33 cellular contexts compared by ENCODE assay signal in the genomic region with DNA sequence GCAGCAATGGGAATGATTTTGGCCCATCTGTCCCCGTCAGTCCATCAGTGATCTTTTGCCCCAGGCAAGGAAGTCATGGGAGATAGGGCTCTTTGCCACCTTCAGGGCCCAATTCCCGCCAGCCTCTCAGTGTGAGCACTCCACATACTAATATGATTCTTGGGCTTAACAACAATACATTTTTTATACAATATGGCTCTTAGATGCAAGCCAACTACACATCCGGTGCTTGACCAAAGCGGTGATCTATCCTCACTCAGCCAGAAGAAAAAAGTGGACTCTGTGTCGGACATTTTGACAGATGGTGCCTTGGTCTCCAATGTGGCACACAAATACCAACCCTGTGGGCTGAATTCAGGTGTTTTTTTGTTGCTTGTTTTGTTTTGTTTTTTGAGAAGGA.
"Had no signal": no experiment of that assay in that cellular context is flagged by ENCODE, and none has a peak within 500 bp of the region (broad histone marks: within the 10 kb centered on the region; RNA-seq: fewer than 3 reads in every experiment).

No MANE protein-coding gene starts in this region.

- H3K27ac ChIP-seq: adrenal gland, body of pancreas, cardiac muscle cell, colonic mucosa, VCaP had no signal

- H3K9me3 ChIP-seq: adrenal gland, body of pancreas, colonic mucosa had no signal

- H3K4me3 Mint-ChIP-seq: activated B cell treated with CpG ODN at 0.5 μM for 24 hours; activated CD4-positive, alpha-beta memory T cell treated with anti-CD3 and anti-CD28 coated beads for 36 hours; activated CD4-positive, alpha-beta T cell treated with anti-CD3 and anti-CD28 coated beads, Interleukin-2, amount 10 ng/mL, durations not matched to agents 24 days and 14 days; activated CD8-positive, alpha-beta T cell treated with anti-CD3 and anti-CD28 coated beads for 36 hours; activated naive CD4-positive, alpha-beta T cell treated with anti-CD3 and anti-CD28 coated beads for 36 hours; activated naive CD8-positive, alpha-beta T cell treated with anti-CD3 and anti-CD28 coated beads for 36 hours; activated T-cell treated with anti-CD3 and anti-CD28 coated beads, Interleukin-2, amount 50 U/mL, for 4 hours; activated T-cell treated with anti-CD3 and anti-CD28 coated beads, Interleukin-2, amount 50 U/mL, for 72 hours; activated T-helper 1 cell treated with anti-CD3 and anti-CD28 coated beads, Interleukin-12 subunit alpha, Interleukin-12 subunit beta, Interleukin-2, Interleukin-4 antibody, amounts not matched to agents 30 ng/mL and 10 ng/mL and 1 ng/mL, durations not matched to agents 14 hours and 24 hours and 36 hours; central memory CD8-positive, alpha-beta T cell; T-helper 2 cell treated with Interferon-gamma antibody and Interleukin-4, amounts not matched to agents 5 μg/mL and 100 μg/mL, for 36 hours had no signal

- H3K27me3 Mint-ChIP-seq: activated B cell treated with CpG ODN at 0.5 μM for 24 hours; activated CD4-positive, alpha-beta memory T cell treated with anti-CD3 and anti-CD28 coated beads for 36 hours; activated CD4-positive, alpha-beta T cell treated with anti-CD3 and anti-CD28 coated beads, Interleukin-2, amount 10 ng/mL, durations not matched to agents 24 days and 14 days; activated CD8-positive, alpha-beta T cell treated with anti-CD3 and anti-CD28 coated beads for 36 hours; activated naive CD8-positive, alpha-beta T cell treated with anti-CD3 and anti-CD28 coated beads for 36 hours; central memory CD8-positive, alpha-beta T cell had no signal

- DNase-seq: activated B cell treated with CpG ODN at 0.5 μM for 24 hours; activated CD4-positive, alpha-beta memory T cell treated with anti-CD3 and anti-CD28 coated beads for 36 hours; activated CD4-positive, alpha-beta T cell treated with anti-CD3 and anti-CD28 coated beads for 4 hours; activated CD4-positive, alpha-beta T cell treated with anti-CD3 and anti-CD28 coated beads, Interleukin-2, amount 10 ng/mL, durations not matched to agents 24 days and 14 days; activated CD4-positive, alpha-beta T cell treated with anti-CD3 and anti-CD28 coated beads, Interleukin-2, amount 50 U/mL, for 1 hour; activated CD4-positive, alpha-beta T cell treated with anti-CD3 and anti-CD28 coated beads, Interleukin-2, amount 50 U/mL, for 4 hours; activated CD4-positive, CD25-positive, alpha-beta regulatory T cell treated with anti-CD3 and anti-CD28 coated beads, Interleukin-2, amount 50 U/mL, for 72 hours; activated CD8-positive, alpha-beta memory T cell treated with anti-CD3 and anti-CD28 coated beads, Interleukin-2, amount 50 U/mL, for 4 hours; activated CD8-positive, alpha-beta T cell treated with anti-CD3 and anti-CD28 coated beads for 36 hours; activated effector memory CD4-positive, alpha-beta T cell treated with Interleukin-2 at 50 U/mL for 16 hours; activated gamma-delta T cell treated with Interleukin-2 at 50 U/mL for 16 hours; activated naive CD4-positive, alpha-beta T cell; activated naive CD4-positive, alpha-beta T cell treated with anti-CD3 and anti-CD28 coated beads for 36 hours; activated naive CD4-positive, alpha-beta T cell treated with anti-CD3 and anti-CD28 coated beads, Interleukin-2, amount 50 U/mL, for 16 hours; activated naive CD8-positive, alpha-beta T cell treated with anti-CD3 and anti-CD28 coated beads for 36 hours; activated T-cell treated with anti-CD3 and anti-CD28 coated beads for 4 hours; activated T-cell treated with anti-CD3 and anti-CD28 coated beads, Interleukin-2, amount 50 U/mL, for 1 hour; activated T-cell treated with anti-CD3 and anti-CD28 coated beads, Interleukin-2, amount 50 U/mL, for 4 hours; activated T-cell treated with anti-CD3 and anti-CD28 coated beads, Interleukin-2, amount 50 U/mL, for 72 hours; adrenal gland; amniotic stem cell; aorta; body of pancreas; colonic mucosa; T-helper 2 cell; T-helper 9 cell had no signal

- H3K36me3 Mint-ChIP-seq: activated CD4-positive, alpha-beta memory T cell treated with anti-CD3 and anti-CD28 coated beads for 36 hours; activated naive CD8-positive, alpha-beta T cell treated with anti-CD3 and anti-CD28 coated beads for 36 hours had no signal

- H3K27ac Mint-ChIP-seq: activated B cell treated with CpG ODN at 0.5 μM for 24 hours; activated CD4-positive, alpha-beta memory T cell treated with anti-CD3 and anti-CD28 coated beads for 36 hours; activated CD4-positive, alpha-beta T cell treated with anti-CD3 and anti-CD28 coated beads, Interleukin-2, amount 10 ng/mL, durations not matched to agents 24 days and 14 days; activated CD8-positive, alpha-beta T cell treated with anti-CD3 and anti-CD28 coated beads for 36 hours; activated naive CD4-positive, alpha-beta T cell treated with anti-CD3 and anti-CD28 coated beads for 36 hours; activated naive CD4-positive, alpha-beta T cell treated with anti-CD3 and anti-CD28 coated beads, Interleukin-2, amount 50 U/mL, for 72 hours; activated naive CD8-positive, alpha-beta T cell treated with anti-CD3 and anti-CD28 coated beads for 36 hours; activated T-cell treated with anti-CD3 and anti-CD28 coated beads, Interleukin-2, amount 50 U/mL, for 72 hours; activated T-helper 1 cell treated with anti-CD3 and anti-CD28 coated beads, Interleukin-12 subunit alpha, Interleukin-12 subunit beta, Interleukin-2, Interleukin-4 antibody, amounts not matched to agents 30 ng/mL and 10 ng/mL and 1 ng/mL, durations not matched to agents 14 hours and 24 hours and 36 hours; activated T-helper 2 cell treated with anti-CD3 and anti-CD28 coated beads, Interferon-gamma antibody, Interleukin-2, Interleukin-4, amounts not matched to agents 10 μg/mL and 5 μg/mL and 100 μg/mL, durations not matched to agents 14 hours and 24 hours and 36 hours had no signal

- ATAC-seq: activated CD8-positive, alpha-beta T cell treated with anti-CD3 and anti-CD28 coated beads for 36 hours; activated naive CD4-positive, alpha-beta T cell treated with anti-CD3 and anti-CD28 coated beads, Interleukin-2, amount 50 U/mL, for 72 hours; activated T-cell treated with anti-CD3 and anti-CD28 coated beads, Interleukin-2, amount 50 U/mL, for 4 hours; activated T-cell treated with anti-CD3 and anti-CD28 coated beads, Interleukin-2, amount 50 U/mL, for 72 hours; body of pancreas had no signal

- H3K4me1 ChIP-seq: adrenal gland, body of pancreas, colonic mucosa had no signal

- H3K9me3 Mint-ChIP-seq: activated B cell treated with CpG ODN at 0.5 μM for 24 hours; activated CD4-positive, alpha-beta memory T cell treated with anti-CD3 and anti-CD28 coated beads for 36 hours; activated CD8-positive, alpha-beta T cell treated with anti-CD3 and anti-CD28 coated beads for 36 hours; activated naive CD4-positive, alpha-beta T cell treated with anti-CD3 and anti-CD28 coated beads for 36 hours; activated T-cell treated with anti-CD3 and anti-CD28 coated beads, Interleukin-2, amount 50 U/mL, for 4 hours; central memory CD8-positive, alpha-beta T cell had no signal

- H3K4me3 ChIP-seq: adrenal gland, body of pancreas, cardiac muscle cell, colonic mucosa had no signal

- H3K27me3 ChIP-seq: adrenal gland, body of pancreas, cardiac muscle cell, colonic mucosa had no signal

- H3K36me3 ChIP-seq: adrenal gland, cardiac muscle cell, colonic mucosa had no signal
